12 cellular contexts compared by ENCODE assay signal in genomic region chr3:98333989-98334606, GRCh38. TPM values are rescaled to one million over a fixed set of nuclear protein-coding genes. Genes with fewer than 3 reads are reported as not detected.
A peak's percentile ranks its signal among the peaks of the same experiment; 100 is the strongest.
DNase-seq lines count a peak whose midpoint lies in the region; ATAC-seq lines count a peak whose summit lies in the region.
"Had no signal": no experiment of that assay in that cellular context is flagged by ENCODE, and none has a peak within 500 bp of the region (broad histone marks: within the 10 kb centered on the region; RNA-seq: fewer than 3 reads in every experiment).

No MANE protein-coding gene starts in this region.

- H3K27me3 Mint-ChIP-seq in activated CD4-positive, alpha-beta memory T cell treated with anti-CD3 and anti-CD28 coated beads, Interleukin-2, amount 10 ng/mL, durations not matched to agents 7 days and 5 days: peaks cover 22% of the 10 kb centered on the region
- H3K27me3 Mint-ChIP-seq in activated CD4-positive, alpha-beta memory T cell treated with anti-CD3 and anti-CD28 coated beads for 36 hours: peaks cover 3% of the 10 kb centered on the region

- no peak overlapping the region for H3K4me3 Mint-ChIP-seq in activated CD4-positive, alpha-beta memory T cell treated with anti-CD3 and anti-CD28 coated beads, Interleukin-2, amount 10 ng/mL, durations not matched to agents 7 days and 5 days
- no peak overlapping the region for H3K4me3 Mint-ChIP-seq in activated CD4-positive, alpha-beta memory T cell treated with anti-CD3 and anti-CD28 coated beads for 36 hours
- H3K4me3 Mint-ChIP-seq: activated T-helper 1 cell treated with anti-CD3 and anti-CD28 coated beads, Interleukin-12 subunit alpha, Interleukin-12 subunit beta, Interleukin-2, Interleukin-4 antibody, amounts not matched to agents 30 ng/mL and 10 ng/mL and 1 ng/mL, durations not matched to agents 14 hours and 24 hours and 36 hours had no signal

- no peak overlapping the region for H3K4me2 ChIP-seq in Karpas-422 (ENCODE audit: low read depth, low read length, poor library complexity, severe bottlenecking)

- H3K27me3 ChIP-seq in Karpas-422 (ENCODE audit: low read length): no peaks in the 10 kb centered on the region

- POLR2A ChIA-PET in activated CD4-positive, alpha-beta memory T cell treated with anti-CD3 and anti-CD28 coated beads, Interleukin-2, amount 10 ng/mL, durations not matched to agents 7 days and 5 days (lab: Charles Lee): interaction anchor here (0.6 to 1.4 kb wide), 2 partner anchors 28 to 178 kb away, joined by 3 to 4 read pairs; no protein-coding TSS in a partner anchor
- POLR2A ChIA-PET in activated CD4-positive, alpha-beta memory T cell treated with anti-CD3 and anti-CD28 coated beads for 36 hours (lab: Charles Lee): no interaction called here

- peaks cover 11% of the 10 kb centered on the region for H3K4me1 Mint-ChIP-seq in activated CD4-positive, alpha-beta memory T cell treated with anti-CD3 and anti-CD28 coated beads, Interleukin-2, amount 10 ng/mL, durations not matched to agents 7 days and 5 days
- peaks cover 2% of the 10 kb centered on the region for H3K4me1 Mint-ChIP-seq in activated CD4-positive, alpha-beta memory T cell treated with anti-CD3 and anti-CD28 coated beads for 36 hours (ENCODE audit: low read depth)

- no peak overlapping the region for H3K4me3 ChIP-seq in Karpas-422 (ENCODE audit: low read length)

- H3K27ac ChIP-seq in Karpas-422 (ENCODE audit: low read length): no peak overlapping the region

- peak; percentile 18 for DNase-seq in activated CD4-positive, alpha-beta memory T cell treated with anti-CD3 and anti-CD28 coated beads, Interleukin-2, amount 10 ng/mL, durations not matched to agents 7 days and 5 days
- DNase-seq in activated CD4-positive, alpha-beta memory T cell treated with anti-CD3 and anti-CD28 coated beads for 36 hours: no peak
- peak; percentile 50 for DNase-seq in Karpas-422
- DNase-seq in left kidney (ENCODE audit: low read depth, low spot score): peak; percentile 46
- DNase-seq in T-helper 2 cell: no peak
- DNase-seq in NCI-H2029 treated with DMSO at 0.1 percent for 48 hours (lab: John Stamatoyannopoulos, UW): no peak
- DNase-seq: BE2C, kidney, NCI-H226 had no signal

- no peaks in the 10 kb centered on the region for H3K36me3 ChIP-seq in Karpas-422 (ENCODE audit: insufficient read depth, low read length)
- H3K36me3 ChIP-seq: BE2C had no signal

- no peak overlapping the region for H2AFZ ChIP-seq in Karpas-422 (ENCODE audit: low read length)

- H3K9me3 ChIP-seq in Karpas-422 (ENCODE audit: low read length): no peaks in the 10 kb centered on the region
- H3K9me3 ChIP-seq: BE2C had no signal

- no peaks in the 10 kb centered on the region for H3K4me1 ChIP-seq in Karpas-422 (ENCODE audit: low read length)
- H3K4me1 ChIP-seq: BE2C had no signal

- no peaks in the 10 kb centered on the region for H3K9me3 Mint-ChIP-seq in activated CD4-positive, alpha-beta memory T cell treated with anti-CD3 and anti-CD28 coated beads, Interleukin-2, amount 10 ng/mL, durations not matched to agents 7 days and 5 days
- H3K9me3 Mint-ChIP-seq in activated CD4-positive, alpha-beta memory T cell treated with anti-CD3 and anti-CD28 coated beads for 36 hours: no peaks in the 10 kb centered on the region
- H3K9me3 Mint-ChIP-seq: activated T-helper 1 cell treated with anti-CD3 and anti-CD28 coated beads, Interleukin-12 subunit alpha, Interleukin-12 subunit beta, Interleukin-2, Interleukin-4 antibody, amounts not matched to agents 30 ng/mL and 10 ng/mL and 1 ng/mL, durations not matched to agents 14 hours and 24 hours and 36 hours had no signal

- no peaks in the 10 kb centered on the region for H3K79me2 ChIP-seq in Karpas-422 (ENCODE audit: low read length)

- intact Hi-C loops in activated CD4-positive, alpha-beta memory T cell treated with anti-CD3 and anti-CD28 coated beads for 36 hours (cut with micrococcal nuclease): loop anchor here (1.0 to 5.0 kb wide), 4 partner anchors 183 to 483 kb away; partner anchors contain the start of gene CPOX

- no peak overlapping the region for H3K9ac ChIP-seq in Karpas-422 (ENCODE audit: low read length)

- H3K9me2 ChIP-seq in Karpas-422 (replicated peaks; ENCODE audit: insufficient read depth, low read length): no peaks in the 10 kb centered on the region

- H3K36me3 Mint-ChIP-seq in activated CD4-positive, alpha-beta memory T cell treated with anti-CD3 and anti-CD28 coated beads, Interleukin-2, amount 10 ng/mL, durations not matched to agents 7 days and 5 days (ENCODE audit: low read depth): no peaks in the 10 kb centered on the region
- no peaks in the 10 kb centered on the region for H3K36me3 Mint-ChIP-seq in activated CD4-positive, alpha-beta memory T cell treated with anti-CD3 and anti-CD28 coated beads for 36 hours

- no peak overlapping the region for H3K27ac Mint-ChIP-seq in activated CD4-positive, alpha-beta memory T cell treated with anti-CD3 and anti-CD28 coated beads, Interleukin-2, amount 10 ng/mL, durations not matched to agents 7 days and 5 days
- no peak overlapping the region for H3K27ac Mint-ChIP-seq in activated CD4-positive, alpha-beta memory T cell treated with anti-CD3 and anti-CD28 coated beads for 36 hours
- H3K27ac Mint-ChIP-seq: activated T-helper 1 cell treated with anti-CD3 and anti-CD28 coated beads, Interleukin-12 subunit alpha, Interleukin-12 subunit beta, Interleukin-2, Interleukin-4 antibody, amounts not matched to agents 30 ng/mL and 10 ng/mL and 1 ng/mL, durations not matched to agents 14 hours and 24 hours and 36 hours had no signal

- no peaks in the 10 kb centered on the region for H4K20me1 ChIP-seq in Karpas-422 (ENCODE audit: insufficient read depth, low read depth, low read length)

- ATAC-seq in HG02571 (IDR thresholded peaks at IDR 0.05; ENCODE audit: unreplicated experiment) (peak; percentile 86), esophagus mucosa (no peak)

- CTCF ChIA-PET in activated CD4-positive, alpha-beta memory T cell treated with anti-CD3 and anti-CD28 coated beads, Interleukin-2, amount 10 ng/mL, durations not matched to agents 7 days and 5 days (lab: Charles Lee): no interaction called here
- CTCF ChIA-PET in activated CD4-positive, alpha-beta memory T cell treated with anti-CD3 and anti-CD28 coated beads for 36 hours (lab: Charles Lee): interaction anchor here (0.5 to 1.6 kb wide), 8 partner anchors 10 to 296 kb away, joined by 3 to 6 read pairs (median 4); no protein-coding TSS in a partner anchor

RNA-seq across cellular contexts. Expression of gene OR5K4, which starts 19.6 kb away (rescaled TPM):
- total RNA-seq in activated CD4-positive, alpha-beta memory T cell treated with anti-CD3 and anti-CD28 coated beads, Interleukin-2, amount 10 ng/mL, durations not matched to agents 7 days and 5 days: not detected
- total RNA-seq in activated CD4-positive, alpha-beta memory T cell treated with anti-CD3 and anti-CD28 coated beads for 36 hours: not detected
- not detected in 2 replicates for total RNA-seq in Karpas-422 (2014; rRNA removed; shearing (Covaris generic); ENCODE audit: low replicate concordance)
- total RNA-seq in esophagus mucosa: not detected
- total RNA-seq: activated T-helper 1 cell treated with anti-CD3 and anti-CD28 coated beads, Interleukin-12 subunit alpha, Interleukin-12 subunit beta, Interleukin-2, Interleukin-4 antibody, amounts not matched to agents 30 ng/mL and 10 ng/mL and 1 ng/mL, durations not matched to agents 14 hours and 24 hours and 36 hours; kidney had no signal

RNA-seq across cellular contexts. Expression of gene OR5H2, which starts 51.8 kb away (rescaled TPM):
- total RNA-seq in activated CD4-positive, alpha-beta memory T cell treated with anti-CD3 and anti-CD28 coated beads, Interleukin-2, amount 10 ng/mL, durations not matched to agents 7 days and 5 days: not detected
- total RNA-seq in activated CD4-positive, alpha-beta memory T cell treated with anti-CD3 and anti-CD28 coated beads for 36 hours: not detected
- total RNA-seq in Karpas-422 (2014; rRNA removed; shearing (Covaris generic); ENCODE audit: low replicate concordance): not detected in 2 replicates
- total RNA-seq in esophagus mucosa: not detected
- total RNA-seq: activated T-helper 1 cell treated with anti-CD3 and anti-CD28 coated beads, Interleukin-12 subunit alpha, Interleukin-12 subunit beta, Interleukin-2, Interleukin-4 antibody, amounts not matched to agents 30 ng/mL and 10 ng/mL and 1 ng/mL, durations not matched to agents 14 hours and 24 hours and 36 hours; kidney had no signal

RNA-seq across cellular contexts. Expression of gene OR5K3, which starts 56.4 kb away (rescaled TPM):
- total RNA-seq in activated CD4-positive, alpha-beta memory T cell treated with anti-CD3 and anti-CD28 coated beads, Interleukin-2, amount 10 ng/mL, durations not matched to agents 7 days and 5 days: not detected
- not detected for total RNA-seq in activated CD4-positive, alpha-beta memory T cell treated with anti-CD3 and anti-CD28 coated beads for 36 hours
- total RNA-seq in Karpas-422 (2014; rRNA removed; shearing (Covaris generic); ENCODE audit: low replicate concordance): not detected in 2 replicates
- not detected for total RNA-seq in esophagus mucosa
- total RNA-seq: activated T-helper 1 cell treated with anti-CD3 and anti-CD28 coated beads, Interleukin-12 subunit alpha, Interleukin-12 subunit beta, Interleukin-2, Interleukin-4 antibody, amounts not matched to agents 30 ng/mL and 10 ng/mL and 1 ng/mL, durations not matched to agents 14 hours and 24 hours and 36 hours; kidney had no signal

Comparison
In these comparisons a context has a peak if more than half of its experiments do, and no peak if none do; other contexts are left out.
1. DNase-seq: peak in activated CD4-positive, alpha-beta memory T cell treated with anti-CD3 and anti-CD28 coated beads, Interleukin-2, amount 10 ng/mL, durations not matched to agents 7 days and 5 days (single experiment), Karpas-422 (single experiment) and left kidney (single experiment); none in activated CD4-positive, alpha-beta memory T cell treated with anti-CD3 and anti-CD28 coated beads for 36 hours (single experiment), T-helper 2 cell (0 of 5) and NCI-H2029 treated with DMSO at 0.1 percent for 48 hours (single experiment).